ENCODE assay signal across 14 cellular contexts in genomic region chr17:21397341-21398050, GRCh38. TPM values are rescaled to one million over a fixed set of nuclear protein-coding genes. Genes with fewer than 3 reads are reported as not detected.
DNase-seq lines count a peak whose midpoint lies in the region; ATAC-seq and TF ChIP-seq lines count a peak whose summit lies in the region.
"Had no signal": no experiment of that assay in that cellular context is flagged by ENCODE, and none has a peak within 500 bp of the region (broad histone marks: within the 10 kb centered on the region; RNA-seq: fewer than 3 reads in every experiment).

No MANE protein-coding gene starts in this region.

- DNase-seq in chondrocyte (ENCODE audit: low spot score) = no peak
- DNase-seq in testis = peak; percentile 54
- no peak for DNase-seq in NCI-H1436 (lab: John Stamatoyannopoulos, UW)
- DNase-seq in lower lobe of right lung = no peak
- DNase-seq: activated CD4-positive, alpha-beta T cell treated with anti-CD3 and anti-CD28 coated beads for 1 hour; activated naive CD8-positive, alpha-beta T cell treated with anti-CD3 and anti-CD28 coated beads, Interleukin-2, amount 10 ng/mL, durations not matched to agents 7 days and 5 days; activated T-cell treated with anti-CD3 and anti-CD28 coated beads for 4 hours; foreskin melanocyte; MV-4-11 had no signal

- H3K4me1 ChIP-seq in HEK293 (ENCODE audit: control insufficient read depth, insufficient read depth, low read length) = no peaks in the 10 kb centered on the region
- H3K4me1 ChIP-seq in muscle layer of colon (ENCODE audit: insufficient read depth, low read length) = peaks cover 16% of the 10 kb centered on the region
- H3K4me1 ChIP-seq in testis = no peaks in the 10 kb centered on the region
- no peaks in the 10 kb centered on the region for H3K4me1 ChIP-seq in lower lobe of right lung

- ATAC-seq in HG03442 (IDR thresholded peaks at IDR 0.05; ENCODE audit: unreplicated experiment) = no peak
- ATAC-seq in GM19328 (IDR thresholded peaks at IDR 0.05; ENCODE audit: unreplicated experiment) = no peak
- ATAC-seq in lower lobe of right lung = no peak

- TF ChIP-seq POLR2A in testis (IDR thresholded peaks at IDR 0.05) = no peak

- CTCF ChIA-PET in HEK293 (lab: Yijun Ruan, JAX) = interaction anchor here (0.6 to 1.0 kb wide), 4 partner anchors 37 to 278 kb away, joined by 3 to 4 read pairs (median 3); no protein-coding TSS in a partner anchor

- H3K9me3 ChIP-seq in HEK293 (ENCODE audit: control insufficient read depth, insufficient read depth, low read depth, low read length) (no peaks in the 10 kb centered on the region), muscle layer of colon (ENCODE audit: low read length) (no peaks in the 10 kb centered on the region), testis (no peaks in the 10 kb centered on the region), lower lobe of right lung (no peaks in the 10 kb centered on the region)

- WGBS in testis, 2 donors = 41 to 59% methylated on average over 24 to 26 of the region's 26 CpGs

- H3K27ac ChIP-seq in HEK293 (ENCODE audit: extremely low read depth, low read depth, low read length) (no peak overlapping the region), muscle layer of colon (ENCODE audit: low read depth, low read length) (peak overlapping the region; percentile 32), testis (peak overlapping the region; percentile 48 to 50), lower lobe of right lung (no peak overlapping the region)

- POLR2A ChIA-PET in HEK293 (lab: Yijun Ruan, JAX) = no interaction called here

- intact Hi-C loops in testis (cut with DNase I; ENCODE audit: low total_unique reads) = no loop called here
- intact Hi-C loops in lower lobe of right lung (cut with DNase I) = no loop called here

- peaks cover 43% of the 10 kb centered on the region for H3K4me1 Mint-ChIP-seq in chondrocyte (ENCODE audit: low read depth)
- H3K4me1 Mint-ChIP-seq: activated naive CD8-positive, alpha-beta T cell treated with anti-CD3 and anti-CD28 coated beads, Interleukin-2, amount 10 ng/mL, durations not matched to agents 7 days and 5 days had no signal

- no peaks in the 10 kb centered on the region for H3K9me3 Mint-ChIP-seq in chondrocyte (ENCODE audit: low read depth)
- H3K9me3 Mint-ChIP-seq: activated naive CD8-positive, alpha-beta T cell treated with anti-CD3 and anti-CD28 coated beads, Interleukin-2, amount 10 ng/mL, durations not matched to agents 7 days and 5 days had no signal

- H3K4me3 Mint-ChIP-seq in chondrocyte (ENCODE audit: unreplicated experiment) = peak overlapping the region; percentile 16
- H3K4me3 Mint-ChIP-seq: activated naive CD8-positive, alpha-beta T cell treated with anti-CD3 and anti-CD28 coated beads, Interleukin-2, amount 10 ng/mL, durations not matched to agents 7 days and 5 days had no signal

- H3K4me3 ChIP-seq in HEK293 (ENCODE audit: low read depth, low read length) = no peak overlapping the region
- H3K4me3 ChIP-seq in muscle layer of colon (ENCODE audit: low read depth in 1 of 2, low read length in 2 of 2) = no peak overlapping the region
- no peak overlapping the region for H3K4me3 ChIP-seq in testis
- no peak overlapping the region for H3K4me3 ChIP-seq in lower lobe of right lung
- H3K4me3 ChIP-seq: skin epidermis had no signal

- H3K27me3 ChIP-seq in muscle layer of colon (ENCODE audit: control insufficient read depth in 1 of 2, insufficient read depth in 2 of 2, low read length in 2 of 2) (no peaks in the 10 kb centered on the region), testis (no peaks in the 10 kb centered on the region), lower lobe of right lung (ENCODE audit: low read depth) (no peaks in the 10 kb centered on the region)

- TF ChIP-seq CTCF in HEK293 (tag by site-specific recombination; IDR thresholded peaks at IDR 0.05) (no peak), chondrocyte (IDR thresholded peaks at IDR 0.05) (no peak), testis (IDR thresholded peaks at IDR 0.05) (no peak), lower lobe of right lung (IDR thresholded peaks at IDR 0.05) (no peak)

- H3K27ac Mint-ChIP-seq in chondrocyte (ENCODE audit: unreplicated experiment) = peak overlapping the region; percentile 87
- H3K27ac Mint-ChIP-seq: activated naive CD8-positive, alpha-beta T cell treated with anti-CD3 and anti-CD28 coated beads, Interleukin-2, amount 10 ng/mL, durations not matched to agents 7 days and 5 days had no signal

- no peaks in the 10 kb centered on the region for H3K27me3 Mint-ChIP-seq in chondrocyte (ENCODE audit: low read depth)
- H3K27me3 Mint-ChIP-seq: activated naive CD8-positive, alpha-beta T cell treated with anti-CD3 and anti-CD28 coated beads, Interleukin-2, amount 10 ng/mL, durations not matched to agents 7 days and 5 days had no signal

- H3K36me3 ChIP-seq in HEK293 (ENCODE audit: control insufficient read depth in 2 of 2, insufficient read depth in 1 of 2, low read length in 2 of 2) (no peaks in the 10 kb centered on the region), muscle layer of colon (ENCODE audit: insufficient read depth, low read length) (no peaks in the 10 kb centered on the region), testis (ENCODE audit: low read depth, missing control alignments) (no peaks in the 10 kb centered on the region), lower lobe of right lung (no peaks in the 10 kb centered on the region)

- no peak overlapping the region for H3K9ac ChIP-seq in muscle layer of colon (ENCODE audit: low read length)

- no peaks in the 10 kb centered on the region for H3K36me3 Mint-ChIP-seq in chondrocyte (ENCODE audit: low read depth)
- H3K36me3 Mint-ChIP-seq: activated naive CD8-positive, alpha-beta T cell treated with anti-CD3 and anti-CD28 coated beads, Interleukin-2, amount 10 ng/mL, durations not matched to agents 7 days and 5 days had no signal

TF ChIP-seq in HEK293, 187 proteins besides CTCF, POLR2A, EP300 and RAD21:
- TF ChIP-seq ZNF513 (tag by site-specific recombination; IDR thresholded peaks at IDR 0.05) = no peak
- no peak for TF ChIP-seq KLF10 (tag by site-specific recombination; IDR thresholded peaks at IDR 0.05)
- TF ChIP-seq GLIS2 (tag by site-specific recombination; IDR thresholded peaks at IDR 0.05) = peak; percentile 15; the same call in 1 of the 2 replicates

RNA-seq across cellular contexts. Expression of gene KCNJ12, which starts 21.3 kb away (rescaled TPM):
- total RNA-seq in chondrocyte (2.2 to 2.8 TPM (median 2.5 TPM) in 3 replicates), testis (1 to 10 TPM; 2.8 to 5.4 TPM), lower lobe of right lung (1.9 TPM)
- 2.4 TPM for polyA plus RNA-seq in testis (ENCODE audit: insufficient read depth, low read depth, low replicate concordance)
- total RNA-seq: activated naive CD8-positive, alpha-beta T cell treated with anti-CD3 and anti-CD28 coated beads, Interleukin-2, amount 10 ng/mL, durations not matched to agents 7 days and 5 days had no signal

Comparison
In these comparisons a context has a peak if more than half of its experiments do, and no peak if none do; other contexts are left out.
1. H3K27ac ChIP-seq: peak in muscle layer of colon (single experiment) and testis (2 of 2); none in HEK293 (single experiment) and lower lobe of right lung (single experiment).